Comparison of ENCODE assay signal across 25 cellular contexts in the genomic region with DNA sequence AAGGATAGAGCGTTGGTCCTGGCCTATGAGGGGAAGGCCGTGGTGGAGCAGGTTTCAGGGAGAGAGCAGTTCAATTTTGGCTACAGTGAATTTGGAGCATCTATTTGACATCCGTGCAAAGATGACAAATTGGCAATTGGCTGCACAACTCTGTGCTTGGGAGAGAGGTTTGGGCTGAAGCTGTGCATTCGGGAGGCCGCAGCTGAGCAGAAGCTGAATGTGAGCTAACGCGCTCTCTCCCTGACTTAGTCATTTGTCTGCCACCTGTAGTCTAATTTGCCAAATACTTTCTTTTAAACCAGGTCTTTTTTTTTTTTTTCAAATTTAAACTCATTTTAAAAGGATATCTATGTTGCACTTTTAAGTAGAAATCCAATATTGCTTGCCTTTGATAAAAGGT.
"Had no signal": no experiment of that assay in that cellular context is flagged by ENCODE, and none has a peak within 500 bp of the region (broad histone marks: within the 10 kb centered on the region; RNA-seq: fewer than 3 reads in every experiment).

No MANE protein-coding gene starts in this region.

- DNase-seq: hippocampal formation; kidney glomerular epithelial cell; left colon; left lung; lower lobe of right lung; mammary epithelial cell; mesenchymal stem cell; mucosa of descending colon; naive thymus-derived CD4-positive, alpha-beta T cell; ovary; right cardiac atrium; stimulated activated CD4-positive, alpha-beta T cell treated with anti-CD3 and anti-CD28 coated beads, Interleukin-12 subunit alpha, Interleukin-12 subunit beta, amount 100 ng/mL, for 4 hours; stimulated activated CD4-positive, alpha-beta T cell treated with anti-CD3 and anti-CD28 coated beads, Interleukin-15, amount 100 ng/mL, for 24 hours; stimulated activated CD4-positive, alpha-beta T cell treated with anti-CD3 and anti-CD28 coated beads, Interleukin-2, amount 100 ng/mL, for 24 hours; stimulated activated CD4-positive, alpha-beta T cell treated with anti-CD3 and anti-CD28 coated beads, Interleukin-4, amount 100 ng/mL, for 1 hour; stimulated activated naive B cell treated with anti-CD40 and anti-IgM and Interleukin-4, amounts not matched to agents 10 μg/mL and 1 μg/mL and 100 μg/mL, for 72 hours; stimulated activated naive CD8-positive, alpha-beta T cell treated with anti-CD3 and anti-CD28 coated beads, Interleukin-15, Interleukin-2, amounts not matched to agents 100 U/mL and 50 U/mL, for 24 hours; stomach; tibial artery; trophoblast cell; upper lobe of right lung had no signal

- H3K36me3 ChIP-seq: left lung, lower lobe of right lung, ovary, stomach, thoracic aorta, tibial artery, upper lobe of right lung had no signal

- H3K4me3 ChIP-seq: left lung, lower lobe of right lung, mucosa of descending colon, ovary, skin epidermis, stomach, thoracic aorta, tibial artery, upper lobe of right lung had no signal

- ATAC-seq: left colon; left lung; lower lobe of right lung; mucosa of descending colon; naive thymus-derived CD4-positive, alpha-beta T cell; natural killer cell treated with Interleukin-12 subunit alpha and Interleukin-12 subunit beta and Interleukin-15 and Interleukin-18, amount 100 ng/mL, for 72 hours; right cardiac atrium; sciatic nerve; stimulated activated naive B cell treated with anti-CD40 and anti-IgM and Interleukin-4, amounts not matched to agents 10 μg/mL and 1 μg/mL and 100 μg/mL, for 72 hours; stimulated activated naive CD8-positive, alpha-beta T cell treated with anti-CD3 and anti-CD28 coated beads, Interleukin-15, Interleukin-2, amounts not matched to agents 100 U/mL and 50 U/mL, for 24 hours had no signal

- H3K4me1 ChIP-seq: left lung, lower lobe of right lung, tibial artery, upper lobe of right lung had no signal

- H3K9me3 ChIP-seq: left lung, lower lobe of right lung, mucosa of descending colon, ovary, stomach, thoracic aorta, tibial artery, upper lobe of right lung had no signal

- H3K27ac ChIP-seq: left lung, lower lobe of right lung, ovary, skin epidermis, stomach, thoracic aorta, tibial artery, upper lobe of right lung had no signal

- H3K27me3 ChIP-seq: ovary had no signal
